Comparison of ENCODE assay signal across 8 cellular contexts in the genomic region with DNA sequence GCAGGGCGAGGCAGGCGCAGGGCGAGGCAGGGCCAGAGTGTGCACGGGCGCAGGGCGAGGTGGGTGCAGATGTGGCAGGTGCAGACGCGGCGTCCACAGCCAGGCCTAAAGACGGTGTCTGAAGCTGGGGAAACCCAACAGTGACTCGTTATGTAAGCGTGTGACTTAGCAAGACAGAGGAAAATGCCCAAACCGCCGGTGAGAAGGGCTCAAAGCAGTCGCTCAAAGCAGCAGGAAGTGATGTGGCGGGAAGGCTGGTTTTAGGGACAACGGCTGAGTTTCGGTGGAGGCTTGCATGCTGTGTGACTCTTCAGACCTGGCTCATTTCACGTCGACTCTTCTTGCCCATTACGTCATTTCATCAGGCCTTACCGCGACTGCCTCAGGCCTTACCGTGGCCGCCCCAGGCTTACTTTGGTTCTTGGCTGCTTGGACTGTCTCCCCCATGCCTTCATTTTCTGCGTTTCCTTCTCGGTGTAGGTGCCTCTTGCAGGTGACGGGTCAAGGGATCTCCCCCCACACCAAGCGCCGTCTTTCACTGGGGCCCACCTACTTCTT. TPM values are rescaled to one million over a fixed set of nuclear protein-coding genes. Genes with fewer than 3 reads are reported as not detected.
DNase-seq lines count a peak whose midpoint lies in the region; ATAC-seq lines count a peak whose summit lies in the region.

No MANE protein-coding gene starts in this region.

- intact Hi-C loops in activated CD4-positive, alpha-beta memory T cell treated with anti-CD3 and anti-CD28 coated beads for 36 hours (cut with micrococcal nuclease) = loop anchor here (1.0 kb wide), 2 partner anchors 13 to 58 kb away; no protein-coding TSS in a partner anchor

- H3K4me1 Mint-ChIP-seq in activated CD4-positive, alpha-beta memory T cell treated with anti-CD3 and anti-CD28 coated beads for 36 hours (ENCODE audit: low read depth) = peaks cover 25% of the 10 kb centered on the region

- H3K27ac Mint-ChIP-seq in activated CD4-positive, alpha-beta memory T cell treated with anti-CD3 and anti-CD28 coated beads for 36 hours = peak overlapping the region; percentile 93

- no peaks in the 10 kb centered on the region for H3K27me3 Mint-ChIP-seq in activated CD4-positive, alpha-beta memory T cell treated with anti-CD3 and anti-CD28 coated beads for 36 hours

- H3K9me3 Mint-ChIP-seq in activated CD4-positive, alpha-beta memory T cell treated with anti-CD3 and anti-CD28 coated beads for 36 hours = no peaks in the 10 kb centered on the region

- peak; percentile 55 for DNase-seq in ELF-1 (ENCODE audit: low read depth, low spot score)
- DNase-seq in KBM-7 = peak; percentile 97
- peak; percentile 94 for DNase-seq in activated CD4-positive, alpha-beta memory T cell treated with anti-CD3 and anti-CD28 coated beads for 36 hours
- DNase-seq in germinal center (ENCODE audit: low spot score) = peak; percentile 9
- DNase-seq in stimulated activated CD8-positive, alpha-beta memory T cell treated with anti-CD3 and anti-CD28 coated beads, Interleukin-7, amount 100 ng/mL, for 24 hours (ENCODE audit: low read depth) = peak; percentile 59
- DNase-seq in NCI-H1436 treated with DMSO at 0.1 percent for 48 hours (lab: John Stamatoyannopoulos, UW) = no peak
- no peak for DNase-seq in dedifferentiated amniotic fluid mesenchymal stem cell (ENCODE audit: extremely low spot score)

- CTCF ChIA-PET in activated CD4-positive, alpha-beta memory T cell treated with anti-CD3 and anti-CD28 coated beads for 36 hours (lab: Charles Lee) = interaction anchor here (1.0 kb wide), 2 partner anchors 9 to 76 kb away, joined by 3 read pairs; no protein-coding TSS in a partner anchor

- H3K4me3 Mint-ChIP-seq in activated CD4-positive, alpha-beta memory T cell treated with anti-CD3 and anti-CD28 coated beads for 36 hours = peak overlapping the region; percentile 71

- POLR2A ChIA-PET in activated CD4-positive, alpha-beta memory T cell treated with anti-CD3 and anti-CD28 coated beads for 36 hours (lab: Charles Lee) = interaction anchor here (1.0 to 1.9 kb wide), 4 partner anchors 11 to 24 kb away, joined by 3 to 14 read pairs (median 4); no protein-coding TSS in a partner anchor

- ATAC-seq in GM21515 (IDR thresholded peaks at IDR 0.05; ENCODE audit: unreplicated experiment) = peak; percentile 71

- H3K36me3 Mint-ChIP-seq in activated CD4-positive, alpha-beta memory T cell treated with anti-CD3 and anti-CD28 coated beads for 36 hours = peaks cover 6% of the 10 kb centered on the region

- in situ Hi-C loops in KBM-7 (cut with MboI; ENCODE audit: low pct_unique_long_range_greater_than_20kb, low sequenced_read_pairs) = no loop called here

RNA-seq across cellular contexts. Expression of gene EXOC3, which starts 50.5 kb away (rescaled TPM):
- 10 to 100 TPM; 49.9 to 54.5 TPM for total RNA-seq in activated CD4-positive, alpha-beta memory T cell treated with anti-CD3 and anti-CD28 coated beads for 36 hours

Comparison
In these comparisons a context has a peak if more than half of its experiments do, and no peak if none do; other contexts are left out.
1. DNase-seq: peak in ELF-1 (single experiment), KBM-7 (single experiment), activated CD4-positive, alpha-beta memory T cell treated with anti-CD3 and anti-CD28 coated beads for 36 hours (single experiment), germinal center (single experiment) and stimulated activated CD8-positive, alpha-beta memory T cell treated with anti-CD3 and anti-CD28 coated beads, Interleukin-7, amount 100 ng/mL, for 24 hours (single experiment); none in NCI-H1436 treated with DMSO at 0.1 percent for 48 hours (single experiment) and dedifferentiated amniotic fluid mesenchymal stem cell (single experiment).